Comparison of ENCODE assay signal across 1 cellular context in the genomic region with DNA sequence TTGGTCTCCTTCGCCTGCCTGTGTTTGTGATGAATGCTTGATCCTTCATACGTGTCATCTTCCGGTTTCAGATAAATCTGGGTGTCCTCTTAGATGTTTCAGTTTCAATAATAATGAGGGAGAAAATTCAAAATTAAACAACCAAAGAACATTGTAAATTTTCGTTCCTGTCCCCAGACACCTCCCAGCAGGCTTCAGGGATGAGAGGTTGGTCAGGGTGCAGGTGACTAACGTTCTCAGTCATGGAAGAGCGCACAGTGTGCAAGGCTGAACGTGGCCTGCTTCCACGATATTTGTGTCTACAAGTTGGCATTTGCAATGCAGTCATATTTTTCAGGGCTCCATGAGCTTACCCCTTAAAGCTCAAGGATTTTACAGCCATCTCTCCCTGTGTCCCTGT.
TF ChIP-seq lines count a peak whose summit lies in the region.

No MANE protein-coding gene starts in this region.

TF ChIP-seq in GM12878, 131 proteins besides CTCF, POLR2A, EP300 and RAD21 (continued from another document):
- TF ChIP-seq, protein P1, sequence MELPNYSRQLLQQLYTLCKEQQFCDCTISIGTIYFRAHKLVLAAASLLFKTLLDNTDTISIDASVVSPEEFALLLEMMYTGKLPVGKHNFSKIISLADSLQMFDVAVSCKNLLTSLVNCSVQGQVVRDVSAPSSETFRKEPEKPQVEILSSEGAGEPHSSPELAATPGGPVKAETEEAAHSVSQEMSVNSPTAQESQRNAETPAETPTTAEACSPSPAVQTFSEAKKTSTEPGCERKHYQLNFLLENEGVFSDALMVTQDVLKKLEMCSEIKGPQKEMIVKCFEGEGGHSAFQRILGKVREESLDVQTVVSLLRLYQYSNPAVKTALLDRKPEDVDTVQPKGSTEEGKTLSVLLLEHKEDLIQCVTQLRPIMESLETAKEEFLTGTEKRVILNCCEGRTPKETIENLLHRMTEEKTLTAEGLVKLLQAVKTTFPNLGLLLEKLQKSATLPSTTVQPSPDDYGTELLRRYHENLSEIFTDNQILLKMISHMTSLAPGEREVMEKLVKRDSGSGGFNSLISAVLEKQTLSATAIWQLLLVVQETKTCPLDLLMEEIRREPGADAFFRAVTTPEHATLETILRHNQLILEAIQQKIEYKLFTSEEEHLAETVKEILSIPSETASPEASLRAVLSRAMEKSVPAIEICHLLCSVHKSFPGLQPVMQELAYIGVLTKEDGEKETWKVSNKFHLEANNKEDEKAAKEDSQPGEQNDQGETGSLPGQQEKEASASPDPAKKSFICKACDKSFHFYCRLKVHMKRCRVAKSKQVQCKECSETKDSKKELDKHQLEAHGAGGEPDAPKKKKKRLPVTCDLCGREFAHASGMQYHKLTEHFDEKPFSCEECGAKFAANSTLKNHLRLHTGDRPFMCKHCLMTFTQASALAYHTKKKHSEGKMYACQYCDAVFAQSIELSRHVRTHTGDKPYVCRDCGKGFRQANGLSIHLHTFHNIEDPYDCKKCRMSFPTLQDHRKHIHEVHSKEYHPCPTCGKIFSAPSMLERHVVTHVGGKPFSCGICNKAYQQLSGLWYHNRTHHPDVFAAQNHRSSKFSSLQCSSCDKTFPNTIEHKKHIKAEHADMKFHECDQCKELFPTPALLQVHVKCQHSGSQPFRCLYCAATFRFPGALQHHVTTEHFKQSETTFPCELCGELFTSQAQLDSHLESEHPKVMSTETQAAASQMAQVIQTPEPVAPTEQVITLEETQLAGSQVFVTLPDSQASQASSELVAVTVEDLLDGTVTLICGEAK (IDR thresholded peaks at IDR 0.05; ENCODE audit: borderline replicate concordance) = no peak
- TF ChIP-seq, protein P2, sequence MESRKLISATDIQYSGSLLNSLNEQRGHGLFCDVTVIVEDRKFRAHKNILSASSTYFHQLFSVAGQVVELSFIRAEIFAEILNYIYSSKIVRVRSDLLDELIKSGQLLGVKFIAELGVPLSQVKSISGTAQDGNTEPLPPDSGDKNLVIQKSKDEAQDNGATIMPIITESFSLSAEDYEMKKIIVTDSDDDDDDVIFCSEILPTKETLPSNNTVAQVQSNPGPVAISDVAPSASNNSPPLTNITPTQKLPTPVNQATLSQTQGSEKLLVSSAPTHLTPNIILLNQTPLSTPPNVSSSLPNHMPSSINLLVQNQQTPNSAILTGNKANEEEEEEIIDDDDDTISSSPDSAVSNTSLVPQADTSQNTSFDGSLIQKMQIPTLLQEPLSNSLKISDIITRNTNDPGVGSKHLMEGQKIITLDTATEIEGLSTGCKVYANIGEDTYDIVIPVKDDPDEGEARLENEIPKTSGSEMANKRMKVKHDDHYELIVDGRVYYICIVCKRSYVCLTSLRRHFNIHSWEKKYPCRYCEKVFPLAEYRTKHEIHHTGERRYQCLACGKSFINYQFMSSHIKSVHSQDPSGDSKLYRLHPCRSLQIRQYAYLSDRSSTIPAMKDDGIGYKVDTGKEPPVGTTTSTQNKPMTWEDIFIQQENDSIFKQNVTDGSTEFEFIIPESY (IDR thresholded peaks at IDR 0.05) = no peak
- no peak for TF ChIP-seq GABPA (IDR thresholded peaks at IDR 0.05; ENCODE audit: low read depth)
- TF ChIP-seq, protein P3, sequence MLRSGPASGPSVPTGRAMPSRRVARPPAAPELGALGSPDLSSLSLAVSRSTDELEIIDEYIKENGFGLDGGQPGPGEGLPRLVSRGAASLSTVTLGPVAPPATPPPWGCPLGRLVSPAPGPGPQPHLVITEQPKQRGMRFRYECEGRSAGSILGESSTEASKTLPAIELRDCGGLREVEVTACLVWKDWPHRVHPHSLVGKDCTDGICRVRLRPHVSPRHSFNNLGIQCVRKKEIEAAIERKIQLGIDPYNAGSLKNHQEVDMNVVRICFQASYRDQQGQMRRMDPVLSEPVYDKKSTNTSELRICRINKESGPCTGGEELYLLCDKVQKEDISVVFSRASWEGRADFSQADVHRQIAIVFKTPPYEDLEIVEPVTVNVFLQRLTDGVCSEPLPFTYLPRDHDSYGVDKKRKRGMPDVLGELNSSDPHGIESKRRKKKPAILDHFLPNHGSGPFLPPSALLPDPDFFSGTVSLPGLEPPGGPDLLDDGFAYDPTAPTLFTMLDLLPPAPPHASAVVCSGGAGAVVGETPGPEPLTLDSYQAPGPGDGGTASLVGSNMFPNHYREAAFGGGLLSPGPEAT (IDR thresholded peaks at IDR 0.05; ENCODE audit: low read depth) = no peak
- TF ChIP-seq IKZF1 (conservative IDR thresholded peaks at IDR 0.05) = no peak
- TF ChIP-seq ZSCAN29 (IDR thresholded peaks at IDR 0.05) = no peak
- TF ChIP-seq SUZ12 (IDR thresholded peaks at IDR 0.05; ENCODE audit: unreplicated experiment) = no peak
- TF ChIP-seq, protein P4, sequence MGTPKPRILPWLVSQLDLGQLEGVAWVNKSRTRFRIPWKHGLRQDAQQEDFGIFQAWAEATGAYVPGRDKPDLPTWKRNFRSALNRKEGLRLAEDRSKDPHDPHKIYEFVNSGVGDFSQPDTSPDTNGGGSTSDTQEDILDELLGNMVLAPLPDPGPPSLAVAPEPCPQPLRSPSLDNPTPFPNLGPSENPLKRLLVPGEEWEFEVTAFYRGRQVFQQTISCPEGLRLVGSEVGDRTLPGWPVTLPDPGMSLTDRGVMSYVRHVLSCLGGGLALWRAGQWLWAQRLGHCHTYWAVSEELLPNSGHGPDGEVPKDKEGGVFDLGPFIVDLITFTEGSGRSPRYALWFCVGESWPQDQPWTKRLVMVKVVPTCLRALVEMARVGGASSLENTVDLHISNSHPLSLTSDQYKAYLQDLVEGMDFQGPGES (IDR thresholded peaks at IDR 0.05) = no peak
- no peak for TF ChIP-seq SREBF1 (IDR thresholded peaks at IDR 0.05; ENCODE audit: low read length)
- no peak for TF ChIP-seq NBN (IDR thresholded peaks at IDR 0.05)
- TF ChIP-seq EED (IDR thresholded peaks at IDR 0.05; ENCODE audit: low read depth) = no peak
- no peak for TF ChIP-seq IKZF2 (IDR thresholded peaks at IDR 0.05)
